ENCODE assay signal across 10 cellular contexts in the genomic region with DNA sequence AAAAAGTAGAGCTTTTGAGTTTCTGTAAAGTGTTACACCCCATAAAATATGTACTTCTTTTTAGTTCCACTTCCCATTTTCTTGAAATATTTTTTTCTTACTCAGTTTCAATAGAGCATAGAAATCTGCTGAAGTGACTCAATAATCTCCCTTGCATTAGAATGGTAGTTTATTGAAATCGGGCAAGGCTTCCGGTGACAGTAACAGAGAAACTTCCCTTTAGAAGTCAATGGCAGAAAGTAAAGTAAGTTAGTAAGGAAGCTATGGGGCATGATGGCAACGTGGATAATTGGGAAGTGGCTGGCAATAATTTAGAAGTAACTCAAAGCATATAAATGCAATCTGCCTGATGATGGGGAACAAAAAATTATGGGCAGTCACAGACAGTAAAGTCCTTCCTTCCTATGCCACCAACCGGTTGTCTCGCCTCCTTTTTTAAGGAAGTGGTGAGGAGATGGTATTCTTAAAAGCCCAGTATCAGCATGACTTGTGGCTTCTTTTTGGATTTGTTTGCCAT. TPM values are rescaled to one million over a fixed set of nuclear protein-coding genes. Genes with fewer than 3 reads are reported as not detected.
DNase-seq lines count a peak whose midpoint lies in the region; ATAC-seq, FAIRE-seq and TF ChIP-seq lines count a peak whose summit lies in the region.
"Had no signal": no experiment of that assay in that cellular context is flagged by ENCODE, and none has a peak within 500 bp of the region (broad histone marks: within the 10 kb centered on the region; RNA-seq: fewer than 3 reads in every experiment).

No MANE protein-coding gene starts in this region.

- peak; percentile 50 for ATAC-seq in HG03039 (IDR thresholded peaks at IDR 0.05; ENCODE audit: unreplicated experiment)

- H3K9me3 ChIP-seq in OCI-LY1 (ENCODE audit: low read length) (no peaks in the 10 kb centered on the region), kidney (ENCODE audit: control insufficient read depth in 1 of 2, low read length in 2 of 2) (no peaks in the 10 kb centered on the region)

- no peaks in the 10 kb centered on the region for H3K27me3 ChIP-seq in OCI-LY1 (ENCODE audit: insufficient read depth, low read length)

- H3K36me3 ChIP-seq in OCI-LY1 (ENCODE audit: insufficient read depth, low read length), result no peaks in the 10 kb centered on the region
- no peaks in the 10 kb centered on the region for H3K36me3 ChIP-seq in kidney (ENCODE audit: control insufficient read depth in 1 of 2, insufficient read depth in 2 of 2, low read length in 2 of 2)

- H3K79me2 ChIP-seq in OCI-LY1 (ENCODE audit: insufficient read depth, low read length), result no peaks in the 10 kb centered on the region

- no peak overlapping the region for H3K4me3 ChIP-seq in OCI-LY1 (ENCODE audit: low read depth, low read length, poor library complexity, severe bottlenecking)
- no peak overlapping the region for H3K4me3 ChIP-seq in kidney (ENCODE audit: low read length in 2 of 2)

- peak overlapping the region; percentile 83 for H3K27ac ChIP-seq in OCI-LY1 (ENCODE audit: low read depth, low read length, poor library complexity, severe bottlenecking)
- no peak overlapping the region for H3K27ac ChIP-seq in kidney (ENCODE audit: low read depth in 2 of 2, low read length in 2 of 2)
- H3K27ac ChIP-seq: C4-2B had no signal

- H3K4me1 ChIP-seq in OCI-LY1 (ENCODE audit: insufficient read depth, low read length, severe bottlenecking), result peaks cover 59% of the 10 kb centered on the region
- no peaks in the 10 kb centered on the region for H3K4me1 ChIP-seq in kidney (ENCODE audit: control insufficient read depth in 1 of 2, insufficient read depth in 1 of 2, low read depth in 1 of 2, low read length in 2 of 2)

- DNase-seq in Ammon's horn (ENCODE audit: low spot score) (peak; percentile 15), kidney (no peak), HPDE6-E6E7 (ENCODE audit: extremely low spot score) (no peak)
- no peak for DNase-seq in stimulated activated CD4-positive, alpha-beta T cell treated with anti-CD3 and anti-CD28 coated beads, Interleukin-1b, Interleukin-23, amount 100 ng/mL, for 48 hours
- no peak for DNase-seq in activated CD4-positive, alpha-beta T cell treated with anti-CD3 and anti-CD28 coated beads for 1 hour
- DNase-seq: left cardiac atrium had no signal

- no peaks in the 10 kb centered on the region for H3K9me2 ChIP-seq in OCI-LY1 (ENCODE audit: low read depth, low read length)

- no peak overlapping the region; the same call in 1 of the 2 replicates for H3K9ac ChIP-seq in OCI-LY1 (ENCODE audit: low read length)
- H3K9ac ChIP-seq in kidney (ENCODE audit: low read length in 2 of 2), result no peak overlapping the region

- no peaks in the 10 kb centered on the region for H4K20me1 ChIP-seq in OCI-LY1 (ENCODE audit: insufficient read depth, low read length)

- no peak for FAIRE-seq in kidney (lab: Jason Lieb, UNC)

- intact Hi-C loops in kidney (cut with DNase I), result no loop called here

- no peak overlapping the region for H2AFZ ChIP-seq in OCI-LY1 (ENCODE audit: low read length)

- TF ChIP-seq POLR2A in GM19099 (IDR thresholded peaks at IDR 0.05; ENCODE audit: extremely low read depth, insufficient read length, low read depth), result peak; percentile 23

- H3F3A ChIP-seq in OCI-LY1 (ENCODE audit: insufficient read depth, low read length), result no peaks in the 10 kb centered on the region

- H3K4me2 ChIP-seq in OCI-LY1 (ENCODE audit: low read length), result peak overlapping the region; percentile 37

- no peak for TF ChIP-seq CTCF in OCI-LY1 (IDR thresholded peaks at IDR 0.05; ENCODE audit: low read length)
- no peak for TF ChIP-seq CTCF in kidney (IDR thresholded peaks at IDR 0.05; ENCODE audit: borderline replicate concordance, extremely low read depth, insufficient read depth)

RNA-seq across cellular contexts. Expression of a gene that starts 7.6 kb away (rescaled TPM):
- total RNA-seq in kidney, result 43.7 TPM
- 3.5 TPM for polyA plus RNA-seq in kidney (ENCODE audit: insufficient read depth, low read depth, low replicate concordance)

RNA-seq across cellular contexts. Expression of a gene that starts 60.0 kb away (rescaled TPM):
- total RNA-seq in kidney, result 30.7 TPM
- polyA plus RNA-seq in kidney (ENCODE audit: insufficient read depth, low read depth, low replicate concordance), result 40.5 TPM
